27 cellular contexts compared by ENCODE assay signal in the genomic region with DNA sequence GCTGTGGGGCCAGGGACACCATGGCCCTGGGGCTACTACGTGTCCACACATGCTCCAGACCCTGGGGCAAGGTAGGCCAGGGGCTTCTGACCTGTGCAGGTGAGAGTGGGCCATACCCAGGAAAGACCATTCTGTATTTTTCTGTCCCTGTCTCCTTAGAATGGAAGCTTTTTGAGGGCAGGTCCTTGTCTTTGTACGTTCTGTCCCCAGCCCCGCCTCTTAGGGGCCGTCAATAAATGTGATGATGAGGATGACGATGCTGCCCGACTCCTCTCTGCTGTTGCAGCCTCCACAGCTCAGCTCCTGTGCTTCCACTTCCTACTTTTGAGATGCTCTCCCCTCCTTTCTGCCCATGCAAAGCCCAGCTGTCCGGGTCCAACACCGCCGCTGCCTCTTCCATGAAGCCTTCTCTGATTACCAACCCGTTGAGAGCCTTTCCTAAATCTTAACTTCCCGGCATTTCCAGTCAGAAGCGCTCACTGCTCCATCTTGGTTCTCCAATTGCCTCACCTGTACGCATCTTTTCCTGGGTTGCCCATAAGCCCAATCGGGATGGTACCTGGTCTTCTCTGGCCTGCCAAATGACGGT. TPM values are rescaled to one million over a fixed set of nuclear protein-coding genes. Genes with fewer than 3 reads are reported as not detected.
"Had no signal": no experiment of that assay in that cellular context is flagged by ENCODE, and none has a peak within 500 bp of the region (broad histone marks: within the 10 kb centered on the region; RNA-seq: fewer than 3 reads in every experiment).

No MANE protein-coding gene starts in this region.

- H3K36me3 Mint-ChIP-seq: activated CD4-positive, alpha-beta memory T cell treated with anti-CD3 and anti-CD28 coated beads for 36 hours; activated CD8-positive, alpha-beta memory T cell treated with anti-CD3 and anti-CD28 coated beads, Interleukin-2, amount 10 ng/mL, durations not matched to agents 7 days and 5 days; activated naive CD4-positive, alpha-beta T cell treated with anti-CD3 and anti-CD28 coated beads, Interleukin-2, amount 10 ng/mL, durations not matched to agents 7 days and 5 days; immature natural killer cell; naive B cell had no signal

- H3K9me3 ChIP-seq: body of pancreas, prostate gland, testis had no signal

- ATAC-seq: activated CD8-positive, alpha-beta memory T cell treated with anti-CD3 and anti-CD28 coated beads, Interleukin-2, amount 10 ng/mL, durations not matched to agents 7 days and 5 days; body of pancreas; esophagus mucosa; left lobe of liver had no signal

- DNase-seq: activated CD4-positive, alpha-beta memory T cell treated with anti-CD3 and anti-CD28 coated beads for 36 hours; activated CD4-positive, alpha-beta T cell treated with anti-CD3 and anti-CD28 coated beads for 48 hours; activated CD8-positive, alpha-beta memory T cell treated with anti-CD3 and anti-CD28 coated beads, Interleukin-2, amount 10 ng/mL, durations not matched to agents 7 days and 5 days; activated effector memory CD4-positive, alpha-beta T cell treated with anti-CD3 and anti-CD28 coated beads, Interleukin-2, amount 50 U/mL, for 16 hours; activated naive CD4-positive, alpha-beta T cell treated with anti-CD3 and anti-CD28 coated beads, Interleukin-2, amount 10 ng/mL, durations not matched to agents 7 days and 5 days; activated T-cell treated with anti-CD3 and anti-CD28 coated beads for 4 hours; body of pancreas; effector CD8-positive, alpha-beta T cell; foreskin melanocyte; immature natural killer cell; naive B cell; stimulated activated CD4-positive, alpha-beta T cell treated with anti-CD3 and anti-CD28 coated beads, Interleukin-2, amount 100 ng/mL, for 48 hours; stimulated activated CD8-positive, alpha-beta memory T cell treated with anti-CD3 and anti-CD28 coated beads, Interleukin-4, amount 100 ng/mL, for 48 hours; stimulated activated naive CD4-positive, alpha-beta T cell; T1000; testis; trophoblast cell had no signal

- H3K4me3 ChIP-seq: body of pancreas, hepatocyte, lung, neural progenitor cell, prostate gland, testis had no signal

- H3K9ac ChIP-seq: neural progenitor cell had no signal

- H3K27ac ChIP-seq: body of pancreas, hepatocyte, neural progenitor cell, prostate gland, testis had no signal

- H2AFZ ChIP-seq: hepatocyte, neural progenitor cell had no signal

- FAIRE-seq: endothelial cell of umbilical vein had no signal

- H3K4me3 Mint-ChIP-seq: activated CD4-positive, alpha-beta memory T cell treated with anti-CD3 and anti-CD28 coated beads for 36 hours; activated CD8-positive, alpha-beta memory T cell treated with anti-CD3 and anti-CD28 coated beads, Interleukin-2, amount 10 ng/mL, durations not matched to agents 7 days and 5 days; activated naive CD4-positive, alpha-beta T cell treated with anti-CD3 and anti-CD28 coated beads, Interleukin-2, amount 10 ng/mL, durations not matched to agents 7 days and 5 days; dendritic cell treated with granulocyte-macrophage colony-stimulating factor and Interleukin-4, amounts not matched to agents 40 ng/mL and 50 ng/mL, for 4 days; immature natural killer cell; naive B cell; neural progenitor cell; T-helper 1 cell treated with Interleukin-12 subunit alpha and Interleukin-12 subunit beta and Interleukin-4 antibody, amounts not matched to agents 30 μg/mL and 1 μg/mL, for 36 hours had no signal

- H3K27ac Mint-ChIP-seq: activated CD4-positive, alpha-beta memory T cell treated with anti-CD3 and anti-CD28 coated beads for 36 hours; activated CD8-positive, alpha-beta memory T cell treated with anti-CD3 and anti-CD28 coated beads, Interleukin-2, amount 10 ng/mL, durations not matched to agents 7 days and 5 days; activated naive CD4-positive, alpha-beta T cell treated with anti-CD3 and anti-CD28 coated beads, Interleukin-2, amount 10 ng/mL, durations not matched to agents 7 days and 5 days; dendritic cell treated with granulocyte-macrophage colony-stimulating factor and Interleukin-4, amounts not matched to agents 40 ng/mL and 50 ng/mL, for 4 days; immature natural killer cell; neural progenitor cell; T-helper 1 cell treated with Interleukin-12 subunit alpha and Interleukin-12 subunit beta and Interleukin-4 antibody, amounts not matched to agents 30 μg/mL and 1 μg/mL, for 36 hours had no signal

- H3K4me2 ChIP-seq: hepatocyte, neural progenitor cell had no signal

- H3K36me3 ChIP-seq: neural progenitor cell, prostate gland had no signal

- H3K27me3 ChIP-seq: body of pancreas, hepatocyte, neural progenitor cell, testis had no signal

- H3K9me3 Mint-ChIP-seq: activated CD4-positive, alpha-beta memory T cell treated with anti-CD3 and anti-CD28 coated beads for 36 hours; activated naive CD4-positive, alpha-beta T cell treated with anti-CD3 and anti-CD28 coated beads, Interleukin-2, amount 10 ng/mL, durations not matched to agents 7 days and 5 days; dendritic cell treated with granulocyte-macrophage colony-stimulating factor and Interleukin-4, amounts not matched to agents 40 ng/mL and 50 ng/mL, for 4 days; immature natural killer cell; naive B cell; neural progenitor cell; T-helper 1 cell treated with Interleukin-12 subunit alpha and Interleukin-12 subunit beta and Interleukin-4 antibody, amounts not matched to agents 30 μg/mL and 1 μg/mL, for 36 hours had no signal

RNA-seq across cellular contexts. Expression of a gene that starts 4.3 kb away (rescaled TPM):
- total RNA-seq: activated CD8-positive, alpha-beta memory T cell treated with anti-CD3 and anti-CD28 coated beads, Interleukin-2, amount 10 ng/mL, durations not matched to agents 7 days and 5 days had no signal

RNA-seq across cellular contexts. Expression of a gene that starts 47.6 kb away (rescaled TPM):
- total RNA-seq: activated CD4-positive, alpha-beta memory T cell treated with anti-CD3 and anti-CD28 coated beads for 36 hours; activated CD8-positive, alpha-beta memory T cell treated with anti-CD3 and anti-CD28 coated beads, Interleukin-2, amount 10 ng/mL, durations not matched to agents 7 days and 5 days; chondrocyte; endothelial cell of umbilical vein had no signal
- polyA plus RNA-seq: endothelial cell of umbilical vein, immature natural killer cell had no signal
